Comparison of ENCODE assay signal across 8 cellular contexts in genomic region chr1:31789259-31790065, GRCh38. TPM values are rescaled to one million over a fixed set of nuclear protein-coding genes. Genes with fewer than 3 reads are reported as not detected.
DNase-seq lines count a peak whose midpoint lies in the region; ATAC-seq and TF ChIP-seq lines count a peak whose summit lies in the region.

No MANE protein-coding gene starts in this region.

- no peak overlapping the region for H3K9ac ChIP-seq in HUES6 (ENCODE audit: low read length)
- peak overlapping the region; percentile 46 for H3K9ac ChIP-seq in NT2/D1 (ENCODE audit: insufficient read length, low read depth)

- H3K4me1 ChIP-seq in HUES6 (ENCODE audit: control insufficient read depth, insufficient read depth, low read length) (peaks cover 12% of the 10 kb centered on the region), NT2/D1 (ENCODE audit: insufficient read depth, insufficient read length) (peaks cover 16% of the 10 kb centered on the region), mononuclear cell (ENCODE audit: insufficient read depth, low read length) (peaks cover 9% of the 10 kb centered on the region)

- DNase-seq in AG09319 (ENCODE audit: extremely low read depth, low read depth) (peak; percentile 80), NT2/D1 (ENCODE audit: low read depth, low spot score) (peak; percentile 95), activated T-cell treated with anti-CD3 and anti-CD28 coated beads for 1 hour (ENCODE audit: low read depth) (peak; percentile 97), epithelial cell of esophagus (ENCODE audit: low read depth) (peak; percentile 88)
- DNase-seq in stimulated activated CD8-positive, alpha-beta memory T cell treated with anti-CD3 and anti-CD28 coated beads, Interleukin-15, amount 100 ng/mL, for 48 hours (ENCODE audit: low read depth in 2 of 2) = peak; percentile 91 to 92

- H3K9me3 ChIP-seq in HUES6 (ENCODE audit: control insufficient read depth, insufficient read depth, low read depth, low read length) = no peaks in the 10 kb centered on the region
- no peaks in the 10 kb centered on the region for H3K9me3 ChIP-seq in NT2/D1 (ENCODE audit: insufficient read depth, low read length)
- H3K9me3 ChIP-seq in mononuclear cell (ENCODE audit: low read depth, low read length) = no peaks in the 10 kb centered on the region

- H3K27ac ChIP-seq in HUES6 (ENCODE audit: low read depth, low read length) = no peak overlapping the region

- ATAC-seq in GM19324 (IDR thresholded peaks at IDR 0.05; ENCODE audit: low FRiP score, unreplicated experiment) = peak; percentile 45

- TF ChIP-seq CTCF in AG09319 (IDR thresholded peaks at IDR 0.05; ENCODE audit: low read depth, low read length) (peak; percentile 94), epithelial cell of esophagus (IDR thresholded peaks at IDR 0.05; ENCODE audit: insufficient read depth, low read depth, low read length, missing control alignments) (peak; percentile 87)

- H3K27me3 ChIP-seq in HUES6 (ENCODE audit: control insufficient read depth, insufficient read depth, low read length) = no peaks in the 10 kb centered on the region
- no peaks in the 10 kb centered on the region for H3K27me3 ChIP-seq in NT2/D1 (ENCODE audit: insufficient read depth, insufficient read length)
- H3K27me3 ChIP-seq in mononuclear cell (ENCODE audit: insufficient read depth, low read length) = no peaks in the 10 kb centered on the region

- H3K4me3 ChIP-seq in HUES6 (ENCODE audit: low read depth, low read length) = peak overlapping the region; percentile 87
- H3K4me3 ChIP-seq in NT2/D1 (ENCODE audit: insufficient read length, low read depth) = peak overlapping the region; percentile 71
- peak overlapping the region; percentile 67 for H3K4me3 ChIP-seq in epithelial cell of esophagus (ENCODE audit: low read length)
- peak overlapping the region; percentile 66 for H3K4me3 ChIP-seq in mononuclear cell (ENCODE audit: low read length)

- H3K36me3 ChIP-seq in HUES6 (ENCODE audit: control insufficient read depth, insufficient read depth, low read length) = no peaks in the 10 kb centered on the region
- H3K36me3 ChIP-seq in NT2/D1 (ENCODE audit: insufficient read depth, insufficient read length, low read length) = no peaks in the 10 kb centered on the region

RNA-seq across cellular contexts. Expression of gene ADGRB2, which starts 25.3 kb away (rescaled TPM):
- 0.73 TPM for total RNA-seq in mononuclear cell

RNA-seq across cellular contexts. Expression of gene SPOCD1, which starts 26.4 kb away (rescaled TPM):
- 3.4 TPM for total RNA-seq in mononuclear cell
